Comparison of ENCODE assay signal across 8 cellular contexts in genomic region chr16:87909203-87909935, GRCh38. TPM values are rescaled to one million over a fixed set of nuclear protein-coding genes. Genes with fewer than 3 reads are reported as not detected.
DNase-seq lines count a peak whose midpoint lies in the region; ATAC-seq and TF ChIP-seq lines count a peak whose summit lies in the region.
"Not testable (repeated sequence)": the region's sequence is repeated elsewhere in the genome, so short reads cannot be mapped to it uniquely, and the experiment has no call there.

No MANE protein-coding gene starts in this region.

- not testable (repeated sequence) for H3K9ac ChIP-seq in mammary epithelial cell (ENCODE audit: insufficient read depth, low read length)

- H3K79me2 ChIP-seq in mammary epithelial cell (ENCODE audit: insufficient read depth, low read length): not testable (repeated sequence)

- in situ Hi-C loops in mammary epithelial cell (cut with MboI; ENCODE audit: low sequenced_read_pairs in 2 of 2): loop anchor here in 1 of 2 donors (25.0 kb wide), 1 partner anchor 322 kb away; no protein-coding TSS in a partner anchor

- not testable (repeated sequence) for H3K27me3 ChIP-seq in mammary epithelial cell (ENCODE audit: insufficient read depth, low read length)

- H3K27ac ChIP-seq in mammary epithelial cell (ENCODE audit: insufficient read depth, low read depth, low read length): not testable (repeated sequence)

- dilution Hi-C loops in mammary epithelial cell (cut with HindIII; ENCODE audit: low sequenced_read_pairs): not testable (repeated sequence)

- H3K4me1 ChIP-seq in mammary epithelial cell (ENCODE audit: insufficient read depth, low read length): not testable (repeated sequence)

- WGBS in mammary epithelial cell (ENCODE audit: low coverage, missing lambda C conversion rate): 27% methylated on average over 29 of the region's 36 CpGs

- not testable (repeated sequence) for H3K4me3 ChIP-seq in AG09309 (ENCODE audit: control insufficient read depth, low read depth, low read length); mammary epithelial cell (replicated peaks in 1 of 3; ENCODE audit: insufficient read depth in 1 of 3, low read depth in 2 of 3, low read length in 3 of 3)

- TF ChIP-seq CTCF in AG09309 (IDR thresholded peaks at IDR 0.05; ENCODE audit: control insufficient read depth, insufficient read depth, low read depth, low read length, missing control alignments) (peak; percentile 87), mammary epithelial cell (conservative IDR thresholded peaks at IDR 0.05 in 1 of 2, IDR thresholded peaks at IDR 0.05 in 1 of 2; ENCODE audit: extremely low read depth in 1 of 2, insufficient read depth in 1 of 2, low read depth in 1 of 2, low read length in 2 of 2) (peak; percentile 74 to 89)

- BruUV-seq in mammary epithelial cell (replicated peaks; lab: Mats Ljungman, UMichigan): not testable (repeated sequence)

- H3K9me3 ChIP-seq in mammary epithelial cell (replicated peaks; ENCODE audit: insufficient read depth, low read length): not testable (repeated sequence)

- H4K20me1 ChIP-seq in mammary epithelial cell (ENCODE audit: insufficient read depth, low read length): not testable (repeated sequence)

- DNase-seq in AG09309 (ENCODE audit: low read depth): not testable (repeated sequence)
- DNase-seq in NCI-H345 treated with DMSO at 0.1 percent for 48 hours (lab: John Stamatoyannopoulos, UW; ENCODE audit: unreplicated experiment) (peak; percentile 26), mammary epithelial cell (peak; percentile 44), iris pigment epithelial cell (ENCODE audit: low read depth) (peak; percentile 34)
- peak; percentile 73 for DNase-seq in activated CD4-positive, alpha-beta T cell treated with anti-CD3 and anti-CD28 coated beads for 1 hour
- DNase-seq in stimulated activated CD4-positive, alpha-beta T cell treated with anti-CD3 and anti-CD28 coated beads, Interleukin-1b, Interleukin-23, amount 100 ng/mL, for 1 hour (ENCODE audit: low read depth in 2 of 2): peak; percentile 44 to 87

- ATAC-seq in GM19023 (IDR thresholded peaks at IDR 0.05; ENCODE audit: unreplicated experiment) (peak; percentile 89), HG03108 (IDR thresholded peaks at IDR 0.05; ENCODE audit: unreplicated experiment) (peak; percentile 79)

- not testable (repeated sequence) for H2AFZ ChIP-seq in mammary epithelial cell (ENCODE audit: low read depth, low read length)

- H3K4me2 ChIP-seq in mammary epithelial cell (ENCODE audit: insufficient read depth, low read depth, low read length): not testable (repeated sequence)

- not testable (repeated sequence) for H3K36me3 ChIP-seq in mammary epithelial cell (ENCODE audit: insufficient read depth, low read length)

- intact Hi-C loops in mammary epithelial cell (cut with micrococcal nuclease): loop anchor here (1.0 to 2.0 kb wide), 2 partner anchors 39 to 130 kb away; no protein-coding TSS in a partner anchor

- CTCF ChIA-PET in mammary epithelial cell (lab: Charles Lee; ENCODE audit: low non-redundant PET): not testable (repeated sequence)

RNA-seq across cellular contexts. Expression of gene CA5A, which starts 27.0 kb away (rescaled TPM):
- total RNA-seq in mammary epithelial cell: not detected
- polyA plus RNA-seq in mammary epithelial cell: not detected
- not detected for polyA minus RNA-seq in mammary epithelial cell

RNA-seq across cellular contexts. Expression of gene SLC7A5, which starts 40.1 kb away (rescaled TPM):
- 1,000 to 10,000 TPM; 1,822 to 2,475 TPM for total RNA-seq in mammary epithelial cell
- 680 TPM for polyA plus RNA-seq in mammary epithelial cell
- 936 TPM for polyA minus RNA-seq in mammary epithelial cell

RNA-seq across cellular contexts. Expression of gene BANP, which starts 41.9 kb away (rescaled TPM):
- total RNA-seq in mammary epithelial cell: 10 to 100 TPM; 12.5 to 18.8 TPM
- 15.3 TPM for polyA plus RNA-seq in mammary epithelial cell
- polyA minus RNA-seq in mammary epithelial cell: 23.3 TPM
